In genomic region chr1:64745181-64745985, GRCh38 we compare ENCODE assay signal across 8 cellular contexts.
DNase-seq lines count a peak whose midpoint lies in the region; ATAC-seq and TF ChIP-seq lines count a peak whose summit lies in the region.

No MANE protein-coding gene starts in this region.

- H3K4me3 ChIP-seq in astrocyte of the cerebellum (ENCODE audit: low read depth, low read length) = peak overlapping the region; percentile 76
- H3K4me3 ChIP-seq in rectal smooth muscle tissue (ENCODE audit: low read length) = peak overlapping the region; percentile 94

- peak overlapping the region; percentile 68 for H3K9ac ChIP-seq in rectal smooth muscle tissue (ENCODE audit: low read length)

- peak overlapping the region; percentile 79 for H3K27ac ChIP-seq in rectal smooth muscle tissue (ENCODE audit: low read depth, low read length)

- no peaks in the 10 kb centered on the region for H3K27me3 ChIP-seq in rectal smooth muscle tissue (ENCODE audit: control insufficient read depth, insufficient read depth, low read length)

- peak in 2 of 3 experiments; percentile 75 to 77 for DNase-seq in NCI-H1417 (lab: John Stamatoyannopoulos, UW)
- DNase-seq in NCI-H1417 treated with DMSO at 0.1 percent for 48 hours (lab: John Stamatoyannopoulos, UW) = no peak
- peak; percentile 73 for DNase-seq in RKO (ENCODE audit: low spot score)
- peak; percentile 22 for DNase-seq in astrocyte of the cerebellum (ENCODE audit: low read depth)
- DNase-seq in hepatic stellate cell (ENCODE audit: low spot score) = peak; percentile 25

- no peaks in the 10 kb centered on the region for H3K36me3 ChIP-seq in rectal smooth muscle tissue (ENCODE audit: control insufficient read depth, insufficient read depth, low read length)

- no peak for TF ChIP-seq CTCF in astrocyte of the cerebellum (IDR thresholded peaks at IDR 0.05; ENCODE audit: low read depth, low read length, missing control alignments)

- in situ Hi-C loops in astrocyte of the cerebellum (cut with HindIII; ENCODE audit: low sequenced_read_pairs) = no loop called here

- ATAC-seq in HG02642 (IDR thresholded peaks at IDR 0.05; ENCODE audit: poor library complexity, unreplicated experiment) (peak; percentile 23), GM18870 (IDR thresholded peaks at IDR 0.05; ENCODE audit: unreplicated experiment) (no peak)

- H3K4me1 ChIP-seq in rectal smooth muscle tissue (ENCODE audit: control insufficient read depth, insufficient read depth, low read length) = peaks cover 8% of the 10 kb centered on the region
